25 cellular contexts compared by ENCODE assay signal in genomic region chr17:47013341-47013740, GRCh38. TPM values are rescaled to one million over a fixed set of nuclear protein-coding genes. Genes with fewer than 3 reads are reported as not detected.
DNase-seq lines count a peak whose midpoint lies in the region; ATAC-seq and TF ChIP-seq lines count a peak whose summit lies in the region.
"Had no signal": no experiment of that assay in that cellular context is flagged by ENCODE, and none has a peak within 500 bp of the region (broad histone marks: within the 10 kb centered on the region; RNA-seq: fewer than 3 reads in every experiment).

No MANE protein-coding gene starts in this region.

- TF ChIP-seq POLR2A in thyroid gland (IDR thresholded peaks at IDR 0.05) = no peak

- DNase-seq in AG04449 (ENCODE audit: low read depth, low spot score) (peak; percentile 26), GM04503 (ENCODE audit: low read depth) (peak; percentile 63), astrocyte of the hippocampus (ENCODE audit: low read depth, low spot score) (peak; percentile 58), kidney tubule cell (ENCODE audit: low spot score) (peak; percentile 32), A172 (ENCODE audit: low spot score) (no peak), thyroid gland (no peak)
- no peak for DNase-seq in activated CD8-positive, alpha-beta memory T cell treated with anti-CD3 and anti-CD28 coated beads, Interleukin-2, amount 50 U/mL, for 4 hours
- DNase-seq: ACHN; C1 segment of cervical spinal cord; CD4-positive, alpha-beta memory T cell; COR-L47; DMS53; IMR-90; KG1; MG63; NCI-H1105 treated with DMSO at 0.1 percent for 48 hours; NCI-H2029; NCI-H446 treated with DMSO at 0.1 percent for 48 hours; NCI-H526 treated with DMSO at 0.1 percent for 48 hours; PC-9 had no signal

- no peaks in the 10 kb centered on the region for H3K9me3 ChIP-seq in thyroid gland
- H3K9me3 ChIP-seq: MG63, SJSA1 had no signal

- no peak for TF ChIP-seq CTCF in AG04449 (IDR thresholded peaks at IDR 0.05; ENCODE audit: insufficient read depth, low read length, missing control alignments)
- no peak for TF ChIP-seq CTCF in thyroid gland (IDR thresholded peaks at IDR 0.05)

- H3K27ac ChIP-seq in thyroid gland = no peak overlapping the region
- H3K27ac ChIP-seq: 22Rv1, PC-9, SJSA1 had no signal

- no peak for ATAC-seq in HG02798 (IDR thresholded peaks at IDR 0.05; ENCODE audit: poor library complexity, unreplicated experiment)
- ATAC-seq: Right ventricle myocardium inferior had no signal

- intact Hi-C loops in thyroid gland (cut with DNase I) = no loop called here

- H3K27me3 ChIP-seq in thyroid gland = no peaks in the 10 kb centered on the region
- H3K27me3 ChIP-seq: MG63, SJSA1 had no signal

- no peaks in the 10 kb centered on the region for H3K36me3 ChIP-seq in thyroid gland
- H3K36me3 ChIP-seq: MG63, SJSA1 had no signal

- POLR2A ChIA-PET in AG04449 (lab: Yijun Ruan, JAX) = no interaction called here

- CTCF ChIA-PET in AG04449 (lab: Yijun Ruan, JAX) = interaction anchor here (1.3 to 1.8 kb wide), 2 partner anchors 16 to 71 kb away, joined by 3 to 6 read pairs; no protein-coding TSS in a partner anchor

- no peaks in the 10 kb centered on the region for H3K4me1 ChIP-seq in thyroid gland

- H3K4me3 ChIP-seq in AG04449 (ENCODE audit: low read depth, low read length) = no peak overlapping the region
- no peak overlapping the region for H3K4me3 ChIP-seq in thyroid gland (replicated peaks in 1 of 3)
- H3K4me3 ChIP-seq: MG63, PC-9, SJSA1 had no signal

- WGBS in thyroid gland, 2 donors = 87 to 89% methylated on average over 2 of the region's 2 CpGs

RNA-seq across cellular contexts. Expression of gene RPRML, which starts 34.3 kb away (rescaled TPM):
- total RNA-seq in A172 (2014; rRNA removed; shearing (Covaris generic)) = not detected in 2 replicates
- not detected for total RNA-seq in thyroid gland
- total RNA-seq: CD4-positive, alpha-beta memory T cell; IMR-90; PC-9; Right ventricle myocardium inferior; RPMI7951; SJSA1 had no signal

Comparison
In these comparisons a context has a peak if more than half of its experiments do, and no peak if none do; other contexts are left out.
1. DNase-seq: peak in AG04449 (single experiment), GM04503 (single experiment), astrocyte of the hippocampus (single experiment) and kidney tubule cell (single experiment); none in activated CD8-positive, alpha-beta memory T cell treated with anti-CD3 and anti-CD28 coated beads, Interleukin-2, amount 50 U/mL, for 4 hours (single experiment), A172 (single experiment) and thyroid gland (0 of 2).